29 cellular contexts compared by ENCODE assay signal in genomic region chr11:24739637-24740036, GRCh38.
"Had no signal": no experiment of that assay in that cellular context is flagged by ENCODE, and none has a peak within 500 bp of the region (broad histone marks: within the 10 kb centered on the region; RNA-seq: fewer than 3 reads in every experiment).

No MANE protein-coding gene starts in this region.

- H3K36me3 ChIP-seq: SJSA1 had no signal

- H3K9ac ChIP-seq: KMS-11, SK-N-SH had no signal

- H3K27me3 ChIP-seq: SJSA1 had no signal

- DNase-seq: Karpas-422, MM.1S, NCI-H1092, NCI-H1105, NCI-H1417 treated with DMSO at 0.1 percent for 48 hours, NCI-H1436 treated with DMSO at 0.1 percent for 48 hours, NCI-H1694 treated with DMSO at 0.1 percent for 48 hours, NCI-H187 treated with DMSO at 0.1 percent for 48 hours, NCI-H2029, NCI-H2081, NCI-H2171 treated with DMSO at 0.1 percent for 48 hours, NCI-H2227 treated with DMSO at 0.1 percent for 48 hours, NCI-H345, NCI-H446 treated with DMSO at 0.1 percent for 48 hours, NCI-H510A, NCI-H524, NCI-H526, NCI-H69, NCI-H748 treated with DMSO at 0.1 percent for 48 hours, PC-9, SHP77, SIG-M5, SK-N-SH, SW 1271 had no signal

- H3K9me3 ChIP-seq: SJSA1, SK-N-SH had no signal

- H2AFZ ChIP-seq: PC-9 had no signal

- H3K4me3 ChIP-seq: PC-9, SJSA1 had no signal

- H3K4me1 ChIP-seq: SJSA1 had no signal

- H3K27ac ChIP-seq: KMS-11, PC-9, RWPE1, SJSA1 had no signal

- H3K4me2 ChIP-seq: KMS-11, PC-9, SK-N-SH had no signal

- ATAC-seq: Panc1, Right ventricle myocardium inferior had no signal
